Comparison of ENCODE assay signal across 11 cellular contexts in genomic region chr19:709196-709964, GRCh38. TPM values are rescaled to one million over a fixed set of nuclear protein-coding genes. Genes with fewer than 3 reads are reported as not detected.
DNase-seq lines count a peak whose midpoint lies in the region; ATAC-seq and TF ChIP-seq lines count a peak whose summit lies in the region.
"Had no signal": no experiment of that assay in that cellular context is flagged by ENCODE, and none has a peak within 500 bp of the region (broad histone marks: within the 10 kb centered on the region; RNA-seq: fewer than 3 reads in every experiment).

No MANE protein-coding gene starts in this region.

- peaks cover 4% of the 10 kb centered on the region for H3K36me3 Mint-ChIP-seq in WTC11
- no peaks in the 10 kb centered on the region for H3K36me3 Mint-ChIP-seq in activated naive CD8-positive, alpha-beta T cell treated with anti-CD3 and anti-CD28 coated beads, Interleukin-2, amount 50 U/mL, for 24 hours (ENCODE audit: low read depth)

- peak overlapping the region; percentile 22 for H3K18ac ChIP-seq in trophoblast cell (ENCODE audit: low read length)

- peak overlapping the region; percentile 5 for H2AFZ ChIP-seq in trophoblast cell (ENCODE audit: insufficient read depth, low read length, poor library complexity)

- intact Hi-C loops in left cardiac atrium (cut with DNase I): no loop called here

- no CpG with 5 or more reads among the region's 78 CpGs for WGBS in trophoblast cell (ENCODE audit: extremely low coverage, insufficient coverage, insufficient read length)

- H3K9me3 ChIP-seq in BE2C (peaks cover under 1% of the 10 kb centered on the region; the same call in 1 of the 2 replicates), trophoblast cell (ENCODE audit: insufficient read depth, low read depth, low read length) (peaks cover 2% of the 10 kb centered on the region)

- no peak overlapping the region for H2BK12ac ChIP-seq in trophoblast cell (ENCODE audit: low read length)

- no peak overlapping the region for H3K27ac ChIP-seq in trophoblast cell (ENCODE audit: low read depth, low read length)

- H3K27me3 ChIP-seq in BE2C: peaks cover 4% of the 10 kb centered on the region; the same call in 1 of the 2 replicates
- peaks cover 7% of the 10 kb centered on the region for H3K27me3 ChIP-seq in trophoblast cell (ENCODE audit: insufficient read depth, low read length)

- H2AK5ac ChIP-seq in trophoblast cell (ENCODE audit: low read length): no peak overlapping the region

- CTCF ChIA-PET in WTC11 (lab: Charles Lee): interaction anchor here (0.6 to 2.3 kb wide), 12 partner anchors 9 to 189 kb away, joined by 3 to 21 read pairs (median 7); no protein-coding TSS in a partner anchor

- no peak overlapping the region for H3K23ac ChIP-seq in trophoblast cell (ENCODE audit: low read length)

- H3K79me2 ChIP-seq in trophoblast cell (ENCODE audit: control insufficient read depth, insufficient read depth, low read length, poor library complexity): no peaks in the 10 kb centered on the region

- no peak overlapping the region for H4K8ac ChIP-seq in trophoblast cell (ENCODE audit: low read depth, low read length)

- DNase-seq in BE2C (no peak), WTC11 (ENCODE audit: low spot score) (no peak), left cardiac atrium (peak; percentile 39), trophoblast cell (no peak), iPS-NIHi11 (ENCODE audit: low spot score) (no peak), iPS-NIHi7 (ENCODE audit: extremely low spot score) (no peak)
- no peak for DNase-seq in stimulated activated CD4-positive, alpha-beta T cell treated with anti-CD3 and anti-CD28 coated beads, Interleukin-4, amount 100 ng/mL, for 1 hour
- DNase-seq in activated naive CD8-positive, alpha-beta T cell treated with anti-CD3 and anti-CD28 coated beads, Interleukin-2, amount 50 U/mL, for 24 hours: no peak
- DNase-seq: activated gamma-delta T cell treated with Interleukin-2 at 50 U/mL for 16 hours had no signal

- H2BK120ac ChIP-seq in trophoblast cell (ENCODE audit: insufficient read depth, low read length, poor library complexity): no peak overlapping the region

- no peak overlapping the region for H2BK5ac ChIP-seq in trophoblast cell (ENCODE audit: low read depth, low read length, poor library complexity)

- no peak overlapping the region for H3K4ac ChIP-seq in trophoblast cell (ENCODE audit: low read depth, low read length)

- H3K4me1 Mint-ChIP-seq in WTC11: peaks cover 10% of the 10 kb centered on the region
- H3K4me1 Mint-ChIP-seq in activated naive CD8-positive, alpha-beta T cell treated with anti-CD3 and anti-CD28 coated beads, Interleukin-2, amount 50 U/mL, for 24 hours: no peaks in the 10 kb centered on the region

- peak overlapping the region; percentile 59 for H3K4me3 Mint-ChIP-seq in WTC11
- no peak overlapping the region for H3K4me3 Mint-ChIP-seq in activated naive CD8-positive, alpha-beta T cell treated with anti-CD3 and anti-CD28 coated beads, Interleukin-2, amount 50 U/mL, for 24 hours
- H3K4me3 Mint-ChIP-seq: CD14-positive monocyte had no signal

- H3K9ac ChIP-seq in trophoblast cell (ENCODE audit: low read length): no peak overlapping the region

- peak overlapping the region; percentile 32 for H3K14ac ChIP-seq in trophoblast cell (ENCODE audit: low read length)

- no peak for TF ChIP-seq CTCF in BE2C (IDR thresholded peaks at IDR 0.05; ENCODE audit: low read depth, low read length)
- TF ChIP-seq CTCF in WTC11 (IDR thresholded peaks at IDR 0.05): no peak

- no peaks in the 10 kb centered on the region for H3K79me1 ChIP-seq in trophoblast cell (ENCODE audit: low read length)

- H3K4me3 ChIP-seq in BE2C (ENCODE audit: low read depth, low read length): peak overlapping the region; percentile 48
- H3K4me3 ChIP-seq in trophoblast cell (ENCODE audit: low read depth, low read length): peak overlapping the region; percentile 75

- peak overlapping the region; percentile 98 for H3K4me2 ChIP-seq in trophoblast cell (ENCODE audit: low read length)

- POLR2A ChIA-PET in WTC11 (lab: Charles Lee): no interaction called here

- H3K4me1 ChIP-seq in BE2C (peaks cover under 1% of the 10 kb centered on the region), trophoblast cell (ENCODE audit: control insufficient read depth in 1 of 2, insufficient read depth in 2 of 2, low read length in 2 of 2) (peaks cover 0 to 3% of the 10 kb centered on the region in 2 experiments)

- ATAC-seq in WTC11 (no peak), left cardiac atrium (peak; percentile 8 to 20)
- no peak for ATAC-seq in activated naive CD8-positive, alpha-beta T cell treated with anti-CD3 and anti-CD28 coated beads, Interleukin-2, amount 50 U/mL, for 24 hours

- peaks cover 5% of the 10 kb centered on the region; the same call in 1 of the 2 replicates for H3K9me3 Mint-ChIP-seq in WTC11
- H3K9me3 Mint-ChIP-seq in activated naive CD8-positive, alpha-beta T cell treated with anti-CD3 and anti-CD28 coated beads, Interleukin-2, amount 50 U/mL, for 24 hours: no peaks in the 10 kb centered on the region

- peak overlapping the region; percentile 51 for H4K12ac ChIP-seq in trophoblast cell (ENCODE audit: low read depth, low read length)

- no peak overlapping the region for H3K27ac Mint-ChIP-seq in WTC11
- no peak overlapping the region for H3K27ac Mint-ChIP-seq in activated naive CD8-positive, alpha-beta T cell treated with anti-CD3 and anti-CD28 coated beads, Interleukin-2, amount 50 U/mL, for 24 hours
- H3K27ac Mint-ChIP-seq: CD14-positive monocyte had no signal

- H3K36me3 ChIP-seq in BE2C: no peaks in the 10 kb centered on the region
- H3K36me3 ChIP-seq in trophoblast cell (ENCODE audit: control insufficient read depth in 1 of 2, insufficient read depth in 2 of 2, low read length in 2 of 2): peaks cover 0 to 2% of the 10 kb centered on the region in 2 experiments

- peak overlapping the region; percentile 30 for H4K91ac ChIP-seq in trophoblast cell (ENCODE audit: low read depth, low read length)

- H3K27me3 Mint-ChIP-seq in WTC11 (ENCODE audit: low read depth): peaks cover 26% of the 10 kb centered on the region
- H3K27me3 Mint-ChIP-seq in activated naive CD8-positive, alpha-beta T cell treated with anti-CD3 and anti-CD28 coated beads, Interleukin-2, amount 50 U/mL, for 24 hours: peaks cover 25% of the 10 kb centered on the region

TF ChIP-seq in WTC11, 78 proteins besides CTCF, POLR2A, EP300 and RAD21 (continues in another document):
- TF ChIP-seq, protein P1, sequence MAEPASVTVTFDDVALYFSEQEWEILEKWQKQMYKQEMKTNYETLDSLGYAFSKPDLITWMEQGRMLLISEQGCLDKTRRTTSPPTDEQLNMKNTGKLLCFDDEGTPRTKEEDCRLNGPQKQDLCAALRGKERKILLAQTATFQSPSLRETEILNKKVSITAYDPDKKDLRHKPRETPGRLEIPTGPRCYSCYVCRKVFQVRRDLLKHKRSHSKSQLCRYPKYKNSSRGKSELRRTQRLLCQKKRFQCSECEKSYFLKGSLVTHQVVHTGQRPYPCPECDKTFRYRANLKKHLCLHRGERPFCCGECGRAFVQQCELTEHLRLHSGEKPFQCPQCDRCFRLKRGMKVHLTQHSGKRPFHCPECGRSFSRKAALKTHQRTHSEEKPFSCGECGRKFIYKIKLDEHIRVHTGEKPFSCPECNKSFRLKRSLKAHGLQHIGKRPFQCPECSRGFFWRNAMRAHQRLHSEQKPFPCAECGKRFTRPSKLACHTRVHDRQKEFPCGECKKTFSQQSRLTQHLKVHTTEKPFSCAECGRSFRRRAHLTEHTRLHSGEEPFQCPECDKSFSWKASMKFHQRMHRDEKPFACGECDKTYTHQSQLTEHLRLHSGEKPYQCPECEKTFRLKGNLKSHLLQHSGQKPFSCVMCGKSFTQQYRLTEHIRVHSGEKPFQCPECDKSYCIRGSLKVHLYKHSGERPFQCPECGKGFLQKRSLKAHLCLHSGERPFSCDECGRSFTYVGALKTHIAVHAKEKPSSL (CRISPR knock-in tag; conservative IDR thresholded peaks at IDR 0.05): no peak
- TF ChIP-seq GTF2I (CRISPR knock-in tag; conservative IDR thresholded peaks at IDR 0.05) (no peak), ZNF416 (CRISPR knock-in tag; IDR thresholded peaks at IDR 0.05) (no peak), CREB1 (CRISPR knock-in tag; IDR thresholded peaks at IDR 0.05) (no peak), GRHL2 (CRISPR knock-in tag; IDR thresholded peaks at IDR 0.05; ENCODE audit: insufficient replicate concordance, severe bottlenecking) (no peak), ESRRA (CRISPR knock-in tag; IDR thresholded peaks at IDR 0.05; ENCODE audit: borderline replicate concordance) (no peak)
- TF ChIP-seq, protein P2, sequence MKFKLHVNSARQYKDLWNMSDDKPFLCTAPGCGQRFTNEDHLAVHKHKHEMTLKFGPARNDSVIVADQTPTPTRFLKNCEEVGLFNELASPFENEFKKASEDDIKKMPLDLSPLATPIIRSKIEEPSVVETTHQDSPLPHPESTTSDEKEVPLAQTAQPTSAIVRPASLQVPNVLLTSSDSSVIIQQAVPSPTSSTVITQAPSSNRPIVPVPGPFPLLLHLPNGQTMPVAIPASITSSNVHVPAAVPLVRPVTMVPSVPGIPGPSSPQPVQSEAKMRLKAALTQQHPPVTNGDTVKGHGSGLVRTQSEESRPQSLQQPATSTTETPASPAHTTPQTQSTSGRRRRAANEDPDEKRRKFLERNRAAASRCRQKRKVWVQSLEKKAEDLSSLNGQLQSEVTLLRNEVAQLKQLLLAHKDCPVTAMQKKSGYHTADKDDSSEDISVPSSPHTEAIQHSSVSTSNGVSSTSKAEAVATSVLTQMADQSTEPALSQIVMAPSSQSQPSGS (CRISPR knock-in tag; IDR thresholded peaks at IDR 0.05; ENCODE audit: borderline replicate concordance, low read depth): no peak

RNA-seq across cellular contexts. Expression of gene PALM, which starts 0.6 kb away (rescaled TPM):
- 39.2 TPM for polyA plus RNA-seq in BE2C (2012; ENCODE audit: insufficient read depth, insufficient read length, low read depth)
- total RNA-seq in WTC11 (2021) (17.7 to 25.6 TPM (median 22.1 TPM) in 3 replicates), left cardiac atrium (10 to 100 TPM; 48.9 to 49.7 TPM)
- polyA plus RNA-seq in trophoblast cell (2013): 11.3 and 12.7 TPM in 2 replicates
- polyA plus RNA-seq: CD14-positive monocyte, keratinocyte had no signal

RNA-seq across cellular contexts. Expression of gene PRSS57, which starts 14.1 kb away (rescaled TPM):
- polyA plus RNA-seq in BE2C (2012; ENCODE audit: insufficient read depth, insufficient read length, low read depth): 1.0 TPM
- not detected in 3 replicates for total RNA-seq in WTC11 (2021)
- not detected for total RNA-seq in left cardiac atrium
- polyA plus RNA-seq in trophoblast cell (2013): 0.04 TPM in 1 of 2 replicates, not detected in the other
- polyA plus RNA-seq: keratinocyte had no signal

RNA-seq across cellular contexts. Expression of gene FSTL3, which starts 33.2 kb away (rescaled TPM):
- polyA plus RNA-seq in BE2C (2012; ENCODE audit: insufficient read depth, insufficient read length, low read depth): 5.4 TPM
- total RNA-seq in WTC11 (2021): 8.7 to 12.2 TPM (median 10.1 TPM) in 3 replicates
- 100 to 1,000 TPM in 1 of 2 donors, 10 to 100 TPM in 1; 33.5 to 118 TPM for total RNA-seq in left cardiac atrium
- 15.0 and 16.0 TPM in 2 replicates for polyA plus RNA-seq in trophoblast cell (2013)

RNA-seq across cellular contexts. Expression of gene MISP, which starts 41.5 kb away (rescaled TPM):
- not detected for polyA plus RNA-seq in BE2C (2012; ENCODE audit: insufficient read depth, insufficient read length, low read depth)
- total RNA-seq in WTC11 (2021) (0.66 to 0.78 TPM (median 0.70 TPM) in 3 replicates), left cardiac atrium (under 1 TPM in 1 of 2 donors, not detected in 1; 0.18 TPM)
- 0.15 and 0.19 TPM in 2 replicates for polyA plus RNA-seq in trophoblast cell (2013)
- polyA plus RNA-seq: CD14-positive monocyte had no signal

RNA-seq across cellular contexts. Expression of gene RNF126, which starts 46.4 kb away (rescaled TPM):
- polyA plus RNA-seq in BE2C (2012; ENCODE audit: insufficient read depth, insufficient read length, low read depth): 208 TPM
- total RNA-seq in WTC11 (2021) (66.7 to 84.4 TPM (median 68.1 TPM) in 3 replicates), left cardiac atrium (10 to 100 TPM; 19.2 to 35.9 TPM)
- 70.7 and 73.5 TPM in 2 replicates for polyA plus RNA-seq in trophoblast cell (2013)

Comparison
In these comparisons a context has a peak if more than half of its experiments do, and no peak if none do; other contexts are left out.
1. ATAC-seq: peak in left cardiac atrium (2 of 2); none in WTC11 (single experiment) and activated naive CD8-positive, alpha-beta T cell treated with anti-CD3 and anti-CD28 coated beads, Interleukin-2, amount 50 U/mL, for 24 hours (single experiment).